In the genomic region with DNA sequence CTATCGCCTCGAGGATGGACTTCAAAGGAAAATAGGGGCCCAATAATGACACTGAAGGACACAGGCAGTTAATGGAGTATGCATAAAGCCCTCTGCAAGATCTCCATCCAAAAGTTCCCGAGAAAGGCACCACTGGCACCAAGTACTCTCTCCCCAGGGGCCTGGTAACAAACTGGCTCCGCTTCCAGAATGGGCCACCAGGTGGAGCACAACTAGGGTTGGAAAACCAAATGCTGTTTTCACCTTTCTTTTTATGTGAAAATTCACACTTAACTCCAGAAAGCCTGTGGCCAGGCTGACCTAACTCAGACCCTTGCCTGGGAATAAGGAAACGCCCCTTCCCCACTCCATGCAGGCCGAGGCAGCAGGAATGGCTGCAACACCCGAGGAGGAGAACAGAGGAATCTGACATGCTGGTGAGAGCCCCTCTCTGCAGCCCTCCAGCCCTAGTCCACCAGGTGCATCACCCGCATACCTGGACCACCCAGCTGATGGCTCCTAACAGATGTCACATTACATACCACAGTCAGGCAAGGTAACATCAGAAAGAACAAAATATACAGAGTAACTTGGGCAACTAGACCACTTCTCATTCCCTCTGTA, we compare ENCODE assay signal across 9 cellular contexts. TPM values are rescaled to one million over a fixed set of nuclear protein-coding genes. Genes with fewer than 3 reads are reported as not detected.
DNase-seq lines count a peak whose midpoint lies in the region; ATAC-seq, FAIRE-seq and TF ChIP-seq lines count a peak whose summit lies in the region.
"Had no signal": no experiment of that assay in that cellular context is flagged by ENCODE, and none has a peak within 500 bp of the region (broad histone marks: within the 10 kb centered on the region; RNA-seq: fewer than 3 reads in every experiment).

No MANE protein-coding gene starts in this region.

- POLR2A ChIA-PET in IMR-90 (lab: Charles Lee; ENCODE audit: unreplicated experiment), result no interaction called here

- H4K8ac ChIP-seq in IMR-90 (ENCODE audit: low read depth in 2 of 2, low read length in 2 of 2), result no peak overlapping the region

- no peak overlapping the region for H4K5ac ChIP-seq in IMR-90 (ENCODE audit: low read depth, low read length)

- H2AK5ac ChIP-seq in IMR-90 (ENCODE audit: low read depth, low read length), result no peak overlapping the region

- DNase-seq in Calu3 (peak; percentile 63), IMR-90 (peak; percentile 43), T-helper 17 cell (peak; percentile 39 to 75 (median 40)), astrocyte (ENCODE audit: low read depth) (no peak), hepatic stellate cell (ENCODE audit: low spot score) (peak; percentile 73), spleen (peak; percentile 82)

- CTCF ChIA-PET in Calu3 (lab: Charles Lee), result interaction anchor here (0.6 kb wide), 1 partner anchor 26 kb away, joined by 5 read pairs; no protein-coding TSS in a partner anchor
- CTCF ChIA-PET in IMR-90 (lab: Yijun Ruan, JAX), result interaction anchor here (0.6 to 0.7 kb wide), 2 partner anchors 9 to 10 kb away, joined by 3 to 4 read pairs; no protein-coding TSS in a partner anchor

- no peak overlapping the region for H3K4me3 Mint-ChIP-seq in Calu3 (ENCODE audit: low read depth, unreplicated experiment)
- no peak overlapping the region for H3K4me3 Mint-ChIP-seq in T-helper 17 cell
- H3K4me3 Mint-ChIP-seq in astrocyte (ENCODE audit: unreplicated experiment), result no peak overlapping the region

- no peak overlapping the region for H2BK120ac ChIP-seq in IMR-90 (ENCODE audit: low read depth, low read length)

- H2BK5ac ChIP-seq in IMR-90 (ENCODE audit: low read depth, low read length, poor library complexity, severe bottlenecking), result no peak overlapping the region

- H3K23ac ChIP-seq in IMR-90 (ENCODE audit: low read depth, low read length), result no peak overlapping the region

- peaks cover 9% of the 10 kb centered on the region for H3K9me1 ChIP-seq in IMR-90 (ENCODE audit: insufficient read depth, low read length)

- no peak overlapping the region for H2BK20ac ChIP-seq in IMR-90 (ENCODE audit: low read depth, low read length)

- H3K18ac ChIP-seq in IMR-90 (ENCODE audit: low read depth, low read length), result no peak overlapping the region

- intact Hi-C loops in Calu3 (cut with micrococcal nuclease; ENCODE audit: unreplicated experiment) (no loop called here), IMR-90 (cut with micrococcal nuclease) (loop anchor here (2.0 kb wide), 3 partner anchors 42 to 258 kb away; partner anchors contain the start of genes CAMSAP1 and UBAC1), spleen (cut with DNase I; ENCODE audit: low total_unique reads) (loop anchor here (2.0 kb wide), 1 partner anchor 258 kb away; no protein-coding TSS in a partner anchor)

- no peaks in the 10 kb centered on the region for H3K27me3 Mint-ChIP-seq in Calu3 (ENCODE audit: unreplicated experiment)
- H3K27me3 Mint-ChIP-seq in T-helper 17 cell, result no peaks in the 10 kb centered on the region
- no peaks in the 10 kb centered on the region for H3K27me3 Mint-ChIP-seq in astrocyte (ENCODE audit: low read depth, unreplicated experiment)

- H3K9me3 ChIP-seq in IMR-90 (ENCODE audit: control insufficient read depth, insufficient read depth, low read length) (no peaks in the 10 kb centered on the region), T-helper 17 cell (ENCODE audit: control insufficient read depth, low read length, poor library complexity, severe bottlenecking) (no peaks in the 10 kb centered on the region), astrocyte (ENCODE audit: insufficient read depth, low read depth, low read length) (no peaks in the 10 kb centered on the region), spleen (no peaks in the 10 kb centered on the region)

- TF ChIP-seq POLR2A in IMR-90 (IDR thresholded peaks at IDR 0.05; ENCODE audit: low read depth, low read length) (no peak), spleen (IDR thresholded peaks at IDR 0.05) (no peak)

- dilution Hi-C loops in IMR-90 (cut with HindIII; ENCODE audit: low sequenced_read_pairs, unreplicated experiment), result no loop called here

- peaks cover 40% of the 10 kb centered on the region for H4K20me1 ChIP-seq in IMR-90 (ENCODE audit: insufficient read depth, low read length)
- peaks cover 89% of the 10 kb centered on the region for H4K20me1 ChIP-seq in astrocyte (ENCODE audit: insufficient read depth, low read length)

- H3K9ac ChIP-seq in IMR-90 (ENCODE audit: low read depth, low read length) (no peak overlapping the region), astrocyte (ENCODE audit: low read length) (no peak overlapping the region)

- H3K27me3 ChIP-seq in IMR-90 (ENCODE audit: control insufficient read depth, insufficient read depth, low read length) (no peaks in the 10 kb centered on the region), astrocyte (ENCODE audit: insufficient read depth, low read length) (no peaks in the 10 kb centered on the region), spleen (replicated peaks in 1 of 7) (no peaks in the 10 kb centered on the region)

- no peak overlapping the region for H2BK15ac ChIP-seq in IMR-90 (ENCODE audit: low read depth, low read length)

- WGBS in IMR-90 (ENCODE audit: extremely low coverage in 2 of 2, insufficient read length in 1 of 2), 2 experiments, result 40% methylated on average over 3 of the region's 8 CpGs; no CpG with 5 or more reads in 1 of the 2 experiments
- 35 to 49% (median 47%) methylated on average over 8 of the region's 8 CpGs for WGBS in spleen, 5 donors

- H3K36me3 Mint-ChIP-seq in Calu3 (ENCODE audit: insufficient read depth, unreplicated experiment) (peaks cover 13% of the 10 kb centered on the region), T-helper 17 cell (ENCODE audit: low read depth) (peaks cover 2% of the 10 kb centered on the region), astrocyte (ENCODE audit: low read depth, unreplicated experiment) (peaks cover 2% of the 10 kb centered on the region)

- no peak overlapping the region for H2AFZ ChIP-seq in IMR-90 (replicated peaks; ENCODE audit: low read length, poor library complexity)
- no peak overlapping the region for H2AFZ ChIP-seq in astrocyte (ENCODE audit: low read depth, low read length)

- H3K4ac ChIP-seq in IMR-90 (ENCODE audit: low read depth, low read length), result no peak overlapping the region

- H3K4me1 ChIP-seq in IMR-90 (ENCODE audit: control insufficient read depth, insufficient read depth, low read length), result peaks cover 2% of the 10 kb centered on the region
- peaks cover 8% of the 10 kb centered on the region for H3K4me1 ChIP-seq in astrocyte (ENCODE audit: insufficient read depth, low read length)
- H3K4me1 ChIP-seq in spleen, result peaks cover 0 to 12% (median 8%) of the 10 kb centered on the region in 6 donors

- in situ Hi-C loops in IMR-90 (cut with MboI; ENCODE audit: low sequenced_read_pairs), result no loop called here

- H3K79me2 ChIP-seq in astrocyte (ENCODE audit: insufficient read depth, low read length), result peaks cover 77% of the 10 kb centered on the region

- H3K27ac ChIP-seq in IMR-90 (ENCODE audit: insufficient read depth, low read length), result no peak overlapping the region
- H3K27ac ChIP-seq in astrocyte (ENCODE audit: low read depth, low read length), result no peak overlapping the region
- no peak overlapping the region for H3K27ac ChIP-seq in spleen
- H3K27ac ChIP-seq: SK-N-MC had no signal

- H3K4me1 Mint-ChIP-seq in Calu3 (ENCODE audit: low read depth, unreplicated experiment), result peaks cover 8% of the 10 kb centered on the region
- peaks cover 37% of the 10 kb centered on the region for H3K4me1 Mint-ChIP-seq in T-helper 17 cell
- H3K4me1 Mint-ChIP-seq in astrocyte (ENCODE audit: low read depth, unreplicated experiment), result peaks cover 19% of the 10 kb centered on the region

- no peak for FAIRE-seq in astrocyte (lab: Jason Lieb, UNC)

- peaks cover 2% of the 10 kb centered on the region; the same call in 1 of the 2 replicates for H3K36me3 ChIP-seq in IMR-90 (ENCODE audit: control insufficient read depth, insufficient read depth, low read length)
- H3K36me3 ChIP-seq in astrocyte (ENCODE audit: insufficient read depth, low read length), result no peaks in the 10 kb centered on the region
- peaks cover 0 to 30% (median 3%) of the 10 kb centered on the region in 6 donors for H3K36me3 ChIP-seq in spleen

- H3K9me3 Mint-ChIP-seq in Calu3 (ENCODE audit: low read depth, unreplicated experiment), result no peaks in the 10 kb centered on the region
- no peaks in the 10 kb centered on the region for H3K9me3 Mint-ChIP-seq in astrocyte (ENCODE audit: unreplicated experiment)

- peak overlapping the region; percentile 76 for H2AK9ac ChIP-seq in IMR-90 (replicated peaks; ENCODE audit: low read depth, low read length, poor library complexity)

- H3K14ac ChIP-seq in IMR-90 (replicated peaks; ENCODE audit: low read depth, low read length), result no peak overlapping the region

- TF ChIP-seq RAD21 in IMR-90 (IDR thresholded peaks at IDR 0.05; ENCODE audit: low read length), result peak; percentile 62

- H3K4me2 ChIP-seq in IMR-90 (ENCODE audit: low read depth, low read length) (no peak overlapping the region), astrocyte (ENCODE audit: low read length) (no peak overlapping the region)

- TF ChIP-seq CTCF in Calu3 (IDR thresholded peaks at IDR 0.05; ENCODE audit: unreplicated experiment) (peak; percentile 42), IMR-90 (conservative IDR thresholded peaks at IDR 0.05; ENCODE audit: low read depth, low read length) (peak; percentile 72), astrocyte (IDR thresholded peaks at IDR 0.05; ENCODE audit: insufficient read depth, low read depth, low read length) (peak; percentile 86), spleen (IDR thresholded peaks at IDR 0.05 in 8 of 11, conservative IDR thresholded peaks at IDR 0.05 in 3 of 11) (peak; percentile 50 to 91 (median 85))

- no peak overlapping the region for H4K91ac ChIP-seq in IMR-90 (ENCODE audit: insufficient read depth, low read depth, low read length)

- BruUV-seq in Calu3 (replicated peaks; lab: Mats Ljungman, UMichigan) (no TSS peak), IMR-90 (replicated peaks; lab: Mats Ljungman, UMichigan) (no TSS peak)

- no peak overlapping the region for H3K27ac Mint-ChIP-seq in Calu3 (ENCODE audit: unreplicated experiment)
- peak overlapping the region; percentile 71 for H3K27ac Mint-ChIP-seq in T-helper 17 cell
- H3K27ac Mint-ChIP-seq in astrocyte (ENCODE audit: unreplicated experiment), result no peak overlapping the region

- H3K79me1 ChIP-seq in IMR-90 (ENCODE audit: low read depth in 1 of 2, low read length in 2 of 2), result peaks cover 46 to 78% of the 10 kb centered on the region in 2 experiments

- no peak overlapping the region for H3K56ac ChIP-seq in IMR-90 (ENCODE audit: extremely low read depth, insufficient read depth, low read length)

- ATAC-seq in IMR-90 (ENCODE audit: low read depth) (peak; percentile 88), T-helper 17 cell (peak; percentile 59), GM21367 (IDR thresholded peaks at IDR 0.05; ENCODE audit: unreplicated experiment) (no peak), GM18520 (IDR thresholded peaks at IDR 0.05; ENCODE audit: unreplicated experiment) (no peak)

- no peak overlapping the region for H3K4me3 ChIP-seq in IMR-90 (ENCODE audit: insufficient read depth, low read depth, low read length)
- H3K4me3 ChIP-seq in astrocyte (ENCODE audit: insufficient read depth, low read depth, low read length), result no peak overlapping the region
- H3K4me3 ChIP-seq in spleen, result no peak overlapping the region
- H3K4me3 ChIP-seq: SK-N-MC had no signal

RNA-seq across cellular contexts. Expression of gene CAMSAP1, which starts 42.8 kb away (rescaled TPM):
- total RNA-seq in Calu3 (2022), result 28.1 and 29.9 TPM in 2 replicates
- total RNA-seq in IMR-90 (2012; rRNA removed), result 19.5 and 21.1 TPM in 2 replicates
- 8.2 and 8.6 TPM in 2 replicates for polyA plus RNA-seq in IMR-90 (2012; rRNA removed)
- polyA plus RNA-seq in IMR-90 (2012; cell fraction: cytosol; rRNA removed), result 5.5 and 9.6 TPM in 2 replicates
- 8.9 and 9.8 TPM in 2 replicates for polyA plus RNA-seq in IMR-90 (2012; cell fraction: nucleus; rRNA removed; ENCODE audit: low replicate concordance)
- total RNA-seq in T-helper 17 cell, result 10 to 100 TPM; 32.6 to 39.3 TPM
- total RNA-seq in astrocyte, result 27.3 and 34.8 TPM in 2 replicates
- 10 to 100 TPM; 18.6 to 34.3 (median 20.0) TPM for total RNA-seq in spleen
- 1 to 10 TPM; 2.4 to 4.1 (median 2.8) TPM for polyA plus RNA-seq in spleen

Comparison
In these comparisons a context has a peak if more than half of its experiments do, and no peak if none do; other contexts are left out.
1. ATAC-seq: peak in IMR-90 (single experiment) and T-helper 17 cell (single experiment); none in GM21367 (single experiment) and GM18520 (single experiment).
2. Peak in every context shown above with its lines, with median percentiles within 50 percentile points of each other: CTCF ChIP-seq.